ENCODE assay signal across 9 cellular contexts in genomic region chr1:54334996-54335395, GRCh38.
DNase-seq lines count a peak whose midpoint lies in the region; ATAC-seq, FAIRE-seq and TF ChIP-seq lines count a peak whose summit lies in the region.
"Had no signal": no experiment of that assay in that cellular context is flagged by ENCODE, and none has a peak within 500 bp of the region (broad histone marks: within the 10 kb centered on the region; RNA-seq: fewer than 3 reads in every experiment).

No MANE protein-coding gene starts in this region.

- no peak overlapping the region for H3K4me2 ChIP-seq in H9 (ENCODE audit: insufficient read depth, insufficient read length, low read length)
- no peak overlapping the region for H3K4me2 ChIP-seq in HepG2 (ENCODE audit: low read depth, low read length)
- peak overlapping the region; percentile 78 for H3K4me2 ChIP-seq in smooth muscle cell

- TF ChIP-seq POLR2A in HepG2 (IDR thresholded peaks at IDR 0.05; ENCODE audit: insufficient read depth in 1 of 2, low read depth in 2 of 2, low read length in 2 of 2) = no peak
- no peak for TF ChIP-seq POLR2A in GM12891 (IDR thresholded peaks at IDR 0.05; ENCODE audit: low read depth, low read length)

- H3K4me1 Mint-ChIP-seq in H9 = peaks cover 76 to 81% of the 10 kb centered on the region in 2 experiments

- H3K9ac ChIP-seq in H9 (ENCODE audit: extremely low read depth, insufficient read length, low read length) (no peak overlapping the region), colonic mucosa (ENCODE audit: low read depth in 2 of 2, low read length in 2 of 2) (no peak overlapping the region), HepG2 (ENCODE audit: insufficient read depth, low read depth, low read length) (no peak overlapping the region), smooth muscle cell (ENCODE audit: low read depth) (peak overlapping the region; percentile 79), kidney (ENCODE audit: low read length in 2 of 2) (no peak overlapping the region)

- H3K36me3 Mint-ChIP-seq in H9 (ENCODE audit: insufficient read depth in 1 of 3, low read depth in 3 of 3) = peaks cover 0 to 22% (median 11%) of the 10 kb centered on the region in 3 experiments; a peak in 3 of 7 replicates

- H3K4me3 ChIP-seq in colonic mucosa (no peak overlapping the region), HepG2 (replicated peaks in 1 of 3; ENCODE audit: insufficient read depth in 1 of 3, low read depth in 2 of 3, low read length in 3 of 3) (no peak overlapping the region), smooth muscle cell (peak overlapping the region; percentile 11), kidney (ENCODE audit: low read length in 2 of 2) (no peak overlapping the region)

- H3K36me3 ChIP-seq in colonic mucosa = no peaks in the 10 kb centered on the region
- no peaks in the 10 kb centered on the region; a peak in 1 of 5 replicates for H3K36me3 ChIP-seq in HepG2 (replicated peaks in 1 of 2; ENCODE audit: control insufficient read depth in 1 of 2, insufficient read depth in 2 of 2, low read length in 2 of 2)
- no peaks in the 10 kb centered on the region for H3K36me3 ChIP-seq in smooth muscle cell (ENCODE audit: low read depth)
- no peaks in the 10 kb centered on the region for H3K36me3 ChIP-seq in kidney (ENCODE audit: control insufficient read depth in 1 of 2, insufficient read depth in 2 of 2, low read length in 2 of 2)

- no peaks in the 10 kb centered on the region for H3K9me3 Mint-ChIP-seq in H9

- no peak overlapping the region for H3K4ac ChIP-seq in H9 (ENCODE audit: low read depth, low read length)

- H3K4me1 ChIP-seq in H9 (ENCODE audit: insufficient read depth, low read length) (peaks cover 27% of the 10 kb centered on the region; the same call in 1 of the 2 replicates), colonic mucosa (peaks cover 3% of the 10 kb centered on the region), HepG2 (ENCODE audit: insufficient read depth, low read length) (peaks cover 45% of the 10 kb centered on the region), smooth muscle cell (ENCODE audit: low read depth) (peaks cover 50% of the 10 kb centered on the region), kidney (ENCODE audit: control insufficient read depth in 1 of 2, insufficient read depth in 1 of 2, low read depth in 1 of 2, low read length in 2 of 2) (peaks cover 14 to 42% of the 10 kb centered on the region in 2 donors)

- H3K27ac ChIP-seq in H9 (ENCODE audit: insufficient read length, low read depth, low read length) (no peak overlapping the region), colonic mucosa (peak overlapping the region; percentile 75), HepG2 (ENCODE audit: extremely low read length, insufficient read depth, low read length) (peak overlapping the region; percentile 18), smooth muscle cell (ENCODE audit: low read depth) (peak overlapping the region; percentile 96), kidney (ENCODE audit: low read depth in 2 of 2, low read length in 2 of 2) (peak overlapping the region in 1 of 2 donors; percentile 86)

- H3K23me2 ChIP-seq in H9 (ENCODE audit: insufficient read length, low read depth, low read length, poor library complexity, severe bottlenecking) = no peaks in the 10 kb centered on the region

- H3K27me3 ChIP-seq in H9 (ENCODE audit: insufficient read depth, low read length) (no peaks in the 10 kb centered on the region), colonic mucosa (no peaks in the 10 kb centered on the region), HepG2 (ENCODE audit: control insufficient read depth in 1 of 2, insufficient read depth in 2 of 2, low read length in 2 of 2) (no peaks in the 10 kb centered on the region), smooth muscle cell (ENCODE audit: low read depth) (no peaks in the 10 kb centered on the region)

- no peak overlapping the region for H2BK120ac ChIP-seq in H9 (ENCODE audit: low read depth, low read length, poor library complexity, severe bottlenecking)

- H3K56ac ChIP-seq in H9 (ENCODE audit: insufficient read length, low read depth, low read length) = no peak overlapping the region

- CTCF ChIA-PET in HepG2 (lab: Yijun Ruan, JAX; ENCODE audit: low intra/inter-chr PET ratio, low total read pairs) = no interaction called here

- no peak overlapping the region for H4K5ac ChIP-seq in H9 (ENCODE audit: insufficient read length, low read depth, low read length)

- no peak overlapping the region for H3K23ac ChIP-seq in H9 (ENCODE audit: insufficient read length, low read depth, low read length)

- H2BK15ac ChIP-seq in H9 (ENCODE audit: low read depth, low read length) = no peak overlapping the region

- peaks cover 3% of the 10 kb centered on the region for H3K79me1 ChIP-seq in H9 (ENCODE audit: insufficient read depth, low read depth, low read length, poor library complexity, severe bottlenecking)

- no peak for TF ChIP-seq EP300 in HepG2 (IDR thresholded peaks at IDR 0.05; ENCODE audit: low read depth in 2 of 2, low read length in 2 of 2)
- TF ChIP-seq EP300 in HepG2 (CRISPR knock-in tag; IDR thresholded peaks at IDR 0.05; ENCODE audit: borderline replicate concordance) = no peak

- peak overlapping the region; percentile 44 to 95 (median 72); a peak in 5 of 7 replicates for H3K27ac Mint-ChIP-seq in H9

- H3K14ac ChIP-seq in H9 (ENCODE audit: insufficient read depth, low read length) = no peak overlapping the region; the same call in 1 of the 2 replicates

- no peak overlapping the region for H3K18ac ChIP-seq in H9 (ENCODE audit: insufficient read length, low read depth, low read length)

- no CpG with 5 or more reads among the region's 5 CpGs for WGBS in H9 (ENCODE audit: extremely low coverage, insufficient read length, low lambda C conversion rate)
- WGBS in HepG2 (ENCODE audit: low lambda C conversion rate) = 72% methylated on average over 4 of the region's 5 CpGs
- WGBS in smooth muscle cell (ENCODE audit: low lambda C conversion rate) = 27% methylated on average over 5 of the region's 5 CpGs

- no peak overlapping the region for H4K8ac ChIP-seq in H9 (replicated peaks; ENCODE audit: insufficient read length, low read depth, low read length)

- TF ChIP-seq CTCF in H9 (conservative IDR thresholded peaks at IDR 0.05) (no peak), colonic mucosa (IDR thresholded peaks at IDR 0.05) (no peak), HepG2 (CRISPR knock-in tag; IDR thresholded peaks at IDR 0.05) (no peak), smooth muscle cell (IDR thresholded peaks at IDR 0.05; ENCODE audit: borderline replicate concordance, insufficient read depth, poor library complexity, severe bottlenecking) (no peak), kidney (IDR thresholded peaks at IDR 0.05; ENCODE audit: borderline replicate concordance, extremely low read depth, insufficient read depth) (no peak)

- H3T11ph ChIP-seq in H9 (ENCODE audit: low read length) = no peak overlapping the region

- no peak for TF ChIP-seq RAD21 in HepG2 (CRISPR knock-in tag; IDR thresholded peaks at IDR 0.05)

- H3F3A ChIP-seq in smooth muscle cell (ENCODE audit: low read depth) = peaks cover 12% of the 10 kb centered on the region

- DNase-seq in H9 (no peak), colonic mucosa (no peak), HepG2 (ENCODE audit: low spot score) (no peak), smooth muscle cell (lab: John Stamatoyannopoulos, UW; ENCODE audit: unreplicated experiment) (no peak), kidney (no peak), GM12891 (ENCODE audit: insufficient read length, low spot score) (no peak)
- no peak for DNase-seq in effector CD4-positive, alpha-beta T cell
- DNase-seq: NCI-H774 had no signal

- H3K9me3 ChIP-seq in H9 (ENCODE audit: control insufficient read depth, low read depth, low read length) = no peaks in the 10 kb centered on the region
- no peaks in the 10 kb centered on the region for H3K9me3 ChIP-seq in colonic mucosa
- H3K9me3 ChIP-seq in HepG2 (ENCODE audit: low read length) = no peaks in the 10 kb centered on the region
- H3K9me3 ChIP-seq in smooth muscle cell (replicated peaks; ENCODE audit: low read depth) = no peaks in the 10 kb centered on the region
- no peaks in the 10 kb centered on the region for H3K9me3 ChIP-seq in kidney (ENCODE audit: control insufficient read depth in 1 of 2, low read length in 2 of 2)

- in situ Hi-C loops in HepG2 (cut with HindIII; ENCODE audit: extremely low pct_ligation_motif_present, low pct_unique_long_range_greater_than_20kb) = no loop called here

- POLR2A ChIA-PET in HepG2 (lab: Yijun Ruan, JAX) = no interaction called here

- peaks cover 11% of the 10 kb centered on the region; the same call in 1 of the 2 replicates for H3K79me2 ChIP-seq in H9 (ENCODE audit: insufficient read depth, low read length)
- H3K79me2 ChIP-seq in HepG2 (ENCODE audit: insufficient read depth, low read length) = peaks cover 8% of the 10 kb centered on the region
- peaks cover 44% of the 10 kb centered on the region for H3K79me2 ChIP-seq in smooth muscle cell (ENCODE audit: low read depth)

- H4K20me1 ChIP-seq in H9 (ENCODE audit: control insufficient read depth, insufficient read depth, insufficient read length) (no peaks in the 10 kb centered on the region), HepG2 (ENCODE audit: insufficient read depth, low read length) (peaks cover 4% of the 10 kb centered on the region), smooth muscle cell (ENCODE audit: low read depth) (peaks cover 46% of the 10 kb centered on the region)

- no peak overlapping the region for H2AK5ac ChIP-seq in H9 (ENCODE audit: insufficient read length, low read length)

- no TSS peak for BruUV-seq in HepG2 (replicated peaks; lab: Mats Ljungman, UMichigan)

- no peak overlapping the region for H4K91ac ChIP-seq in H9 (ENCODE audit: insufficient read length, low read depth, low read length)

- ATAC-seq in HepG2 (peak; percentile 25; the same call in 1 of the 3 replicates), HG03280 (IDR thresholded peaks at IDR 0.05; ENCODE audit: unreplicated experiment) (no peak)

- no peak for FAIRE-seq in HepG2 (lab: Jason Lieb, UNC)
- FAIRE-seq in kidney (lab: Jason Lieb, UNC) = no peak
- no peak for FAIRE-seq in GM12891 (lab: Jason Lieb, UNC)

- H2AFZ ChIP-seq in H9 (ENCODE audit: low read length) (no peak overlapping the region), HepG2 (ENCODE audit: low read length) (no peak overlapping the region), smooth muscle cell (ENCODE audit: low read depth) (no peak overlapping the region)

- H3K4me3 Mint-ChIP-seq in H9 = no peak overlapping the region

- H2BK20ac ChIP-seq in H9 (ENCODE audit: low read depth, low read length, poor library complexity, severe bottlenecking) = no peak overlapping the region

- H3K27me3 Mint-ChIP-seq in H9 (ENCODE audit: low read depth) = no peaks in the 10 kb centered on the region

- intact Hi-C loops in colonic mucosa (cut with DNase I) = no loop called here
- intact Hi-C loops in HepG2 (cut with micrococcal nuclease; ENCODE audit: unreplicated experiment) = no loop called here
- intact Hi-C loops in kidney (cut with DNase I) = no loop called here

- H2BK12ac ChIP-seq in H9 (ENCODE audit: insufficient read length, low read depth, low read length) = no peak overlapping the region

- H2BK5ac ChIP-seq in H9 (ENCODE audit: insufficient read length, low read length) = no peak overlapping the region

TF ChIP-seq in HepG2, 621 proteins besides CTCF, POLR2A, EP300 and RAD21 (continues in another document):
- TF ChIP-seq ZNF777 (CRISPR knock-in tag; IDR thresholded peaks at IDR 0.05) (no peak), SP2 (CRISPR knock-in tag; IDR thresholded peaks at IDR 0.05) (no peak)

TF ChIP-seq in GM12891, 5 proteins besides CTCF, POLR2A, EP300 and RAD21:
- no peak for TF ChIP-seq SPI1 (IDR thresholded peaks at IDR 0.05; ENCODE audit: low read depth, low read length)
